10 cellular contexts compared by ENCODE assay signal in genomic region chr1:155128469-155128754, GRCh38. TPM values are rescaled to one million over a fixed set of nuclear protein-coding genes. Genes with fewer than 3 reads are reported as not detected.
DNase-seq lines count a peak whose midpoint lies in the region; ATAC-seq and TF ChIP-seq lines count a peak whose summit lies in the region.
"Had no signal": no experiment of that assay in that cellular context is flagged by ENCODE, and none has a peak within 500 bp of the region (broad histone marks: within the 10 kb centered on the region; RNA-seq: fewer than 3 reads in every experiment).

No MANE protein-coding gene starts in this region.

- POLR2A ChIA-PET in activated CD4-positive, alpha-beta memory T cell treated with anti-CD3 and anti-CD28 coated beads for 36 hours (lab: Charles Lee) = no interaction called here

- H3K27me3 ChIP-seq in GM23338 (ENCODE audit: insufficient read depth) (peaks cover 80% of the 10 kb centered on the region), gastrocnemius medialis (peaks cover 14 to 43% (median 34%) of the 10 kb centered on the region in 3 donors)

- H3K9me3 ChIP-seq in gastrocnemius medialis = no peaks in the 10 kb centered on the region

- no peaks in the 10 kb centered on the region for H3K79me2 ChIP-seq in GM23338 (replicated peaks; ENCODE audit: insufficient read depth)

- intact Hi-C loops in activated CD4-positive, alpha-beta memory T cell treated with anti-CD3 and anti-CD28 coated beads for 36 hours (cut with micrococcal nuclease) = loop anchor here (2.0 kb wide), 1 partner anchor 38 kb away; no protein-coding TSS in a partner anchor
- intact Hi-C loops in gastrocnemius medialis (cut with DNase I; ENCODE audit: low total_unique reads) = no loop called here

- H3K4me2 ChIP-seq in GM23338 = peak overlapping the region; percentile 95

- H3K27ac ChIP-seq in GM23338 (ENCODE audit: low read depth) (no peak overlapping the region), gastrocnemius medialis (peak overlapping the region; percentile 80 to 100 (median 88))
- H3K27ac ChIP-seq: HL-60 had no signal

- TF ChIP-seq CTCF in GM23338 (conservative IDR thresholded peaks at IDR 0.05; ENCODE audit: low read depth in 2 of 2) (no peak), glutamatergic neuron (IDR thresholded peaks at IDR 0.05; ENCODE audit: partially characterized antibody, unreplicated experiment) (no peak), gastrocnemius medialis (IDR thresholded peaks at IDR 0.05 in 4 of 5, conservative IDR thresholded peaks at IDR 0.05 in 1 of 5) (no peak)

- DNase-seq in GM23338 (ENCODE audit: low spot score) = no peak
- DNase-seq in activated CD4-positive, alpha-beta memory T cell treated with anti-CD3 and anti-CD28 coated beads for 36 hours = no peak
- no peak for DNase-seq in glutamatergic neuron
- DNase-seq in gastrocnemius medialis = no peak
- DNase-seq in HK-2 (ENCODE audit: unreplicated experiment) = no peak
- no peak for DNase-seq in RPMI8226
- DNase-seq in MV-4-11 (lab: John Stamatoyannopoulos, UW) = no peak
- DNase-seq in NCI-H2081 treated with DMSO at 0.1 percent for 48 hours (lab: John Stamatoyannopoulos, UW) = no peak

- ATAC-seq in GM23338 (no peak), gastrocnemius medialis (no peak)

- H3K9me3 Mint-ChIP-seq in GM23338 (no peaks in the 10 kb centered on the region), glutamatergic neuron (ENCODE audit: unreplicated experiment) (peaks cover 10% of the 10 kb centered on the region)
- H3K9me3 Mint-ChIP-seq in activated CD4-positive, alpha-beta memory T cell treated with anti-CD3 and anti-CD28 coated beads for 36 hours = no peaks in the 10 kb centered on the region

- CTCF ChIA-PET in activated CD4-positive, alpha-beta memory T cell treated with anti-CD3 and anti-CD28 coated beads for 36 hours (lab: Charles Lee) = interaction anchor here (1.9 to 4.4 kb wide), 2 partner anchors 37 to 43 kb away, joined by 11 to 15 read pairs; no protein-coding TSS in a partner anchor

- H4K20me1 ChIP-seq in GM23338 (replicated peaks; ENCODE audit: insufficient read depth) = no peaks in the 10 kb centered on the region

- peak overlapping the region; percentile 80 for H3K4me3 Mint-ChIP-seq in GM23338
- H3K4me3 Mint-ChIP-seq in activated CD4-positive, alpha-beta memory T cell treated with anti-CD3 and anti-CD28 coated beads for 36 hours = peak overlapping the region; percentile 64
- H3K4me3 Mint-ChIP-seq in glutamatergic neuron (ENCODE audit: unreplicated experiment) = peak overlapping the region; percentile 78

- no peaks in the 10 kb centered on the region for H3K36me3 ChIP-seq in GM23338 (ENCODE audit: insufficient read depth)
- H3K36me3 ChIP-seq in gastrocnemius medialis = peaks cover 0 to 7% of the 10 kb centered on the region in 2 donors

- no peaks in the 10 kb centered on the region for H3K9me2 ChIP-seq in GM23338 (ENCODE audit: insufficient read depth)

- H3F3A ChIP-seq in GM23338 (replicated peaks; ENCODE audit: low read depth) = peaks cover 13% of the 10 kb centered on the region

- H3K36me3 Mint-ChIP-seq in GM23338 (ENCODE audit: low read depth) = peaks cover 11% of the 10 kb centered on the region
- peaks cover 1% of the 10 kb centered on the region for H3K36me3 Mint-ChIP-seq in activated CD4-positive, alpha-beta memory T cell treated with anti-CD3 and anti-CD28 coated beads for 36 hours
- H3K36me3 Mint-ChIP-seq in glutamatergic neuron (ENCODE audit: unreplicated experiment) = no peaks in the 10 kb centered on the region

- peak overlapping the region; percentile 72 for H3K4me3 ChIP-seq in GM23338
- peak overlapping the region; percentile 64 to 88 (median 74) for H3K4me3 ChIP-seq in gastrocnemius medialis

- H3K4me1 ChIP-seq in GM23338 (ENCODE audit: insufficient read depth) (peaks cover 53% of the 10 kb centered on the region), gastrocnemius medialis (peaks cover 26 to 52% of the 10 kb centered on the region in 2 donors)

- in situ Hi-C loops in gastrocnemius medialis (cut with MboI; ENCODE audit: low sequenced_read_pairs in 4 of 4) = no loop called here

- peaks cover 61% of the 10 kb centered on the region for H3K4me1 Mint-ChIP-seq in GM23338
- peaks cover 30% of the 10 kb centered on the region for H3K4me1 Mint-ChIP-seq in activated CD4-positive, alpha-beta memory T cell treated with anti-CD3 and anti-CD28 coated beads for 36 hours (ENCODE audit: low read depth)
- H3K4me1 Mint-ChIP-seq in glutamatergic neuron (ENCODE audit: low read depth, unreplicated experiment) = peaks cover 23% of the 10 kb centered on the region

- H3K27ac Mint-ChIP-seq in GM23338 = no peak overlapping the region
- H3K27ac Mint-ChIP-seq in activated CD4-positive, alpha-beta memory T cell treated with anti-CD3 and anti-CD28 coated beads for 36 hours = no peak overlapping the region
- H3K27ac Mint-ChIP-seq in glutamatergic neuron (ENCODE audit: unreplicated experiment) = no peak overlapping the region

- H2AFZ ChIP-seq in GM23338 = no peak overlapping the region

- no peak for TF ChIP-seq POLR2A in gastrocnemius medialis (IDR thresholded peaks at IDR 0.05)

- H3K27me3 Mint-ChIP-seq in GM23338 (ENCODE audit: insufficient read depth, low read depth, poor library complexity) (peaks cover 70% of the 10 kb centered on the region), glutamatergic neuron (ENCODE audit: unreplicated experiment) (peaks cover 26% of the 10 kb centered on the region)
- H3K27me3 Mint-ChIP-seq in activated CD4-positive, alpha-beta memory T cell treated with anti-CD3 and anti-CD28 coated beads for 36 hours = peaks cover 25% of the 10 kb centered on the region

TF ChIP-seq in GM23338, 12 proteins besides CTCF, POLR2A, EP300 and RAD21:
- TF ChIP-seq ETS1 (IDR thresholded peaks at IDR 0.05) (no peak), ZNF114 (CRISPR knock-in tag; IDR thresholded peaks at IDR 0.05) (no peak), EZH2 (IDR thresholded peaks at IDR 0.05; ENCODE audit: low read depth, unreplicated experiment) (peak; percentile 56)

RNA-seq across cellular contexts. Expression of gene EFNA1, which starts 0.7 kb away (rescaled TPM):
- total RNA-seq in GM23338 (2014; rRNA removed; shearing (Covaris generic)) = 2.1 and 5.1 TPM in 2 replicates
- 3.2 and 5.1 TPM in 2 replicates for polyA plus RNA-seq in GM23338 (2016; fragmentation: Nextera tagmentation; extraction: Ambion mirVana)
- total RNA-seq in activated CD4-positive, alpha-beta memory T cell treated with anti-CD3 and anti-CD28 coated beads for 36 hours = under 1 TPM in 1 of 2 experiments, not detected in 1; 0.24 TPM
- 1.7 TPM for total RNA-seq in glutamatergic neuron (ENCODE audit: unreplicated experiment)
- total RNA-seq in gastrocnemius medialis = 10 to 100 TPM; 12.6 to 35.1 (median 14.4) TPM
- total RNA-seq: T-helper 1 cell treated with Interleukin-12 subunit alpha and Interleukin-12 subunit beta and Interleukin-4 antibody, amounts not matched to agents 30 ng/mL and 1 ng/mL, for 36 hours had no signal

RNA-seq across cellular contexts. Expression of gene SLC50A1, which starts 7.2 kb away (rescaled TPM):
- 30.0 and 50.5 TPM in 2 replicates for total RNA-seq in GM23338 (2014; rRNA removed; shearing (Covaris generic))
- 63.9 and 65.4 TPM in 2 replicates for polyA plus RNA-seq in GM23338 (2016; fragmentation: Nextera tagmentation; extraction: Ambion mirVana)
- total RNA-seq in activated CD4-positive, alpha-beta memory T cell treated with anti-CD3 and anti-CD28 coated beads for 36 hours = 10 to 100 TPM; 60.1 TPM
- 8.6 TPM for total RNA-seq in glutamatergic neuron (ENCODE audit: unreplicated experiment)
- 10 to 100 TPM in 1 of 4 donors, 1 to 10 TPM in 3; 3.5 to 11.4 (median 8.2) TPM for total RNA-seq in gastrocnemius medialis

RNA-seq across cellular contexts. Expression of gene DPM3, which starts 11.9 kb away (rescaled TPM):
- 13.6 and 19.2 TPM in 2 replicates for total RNA-seq in GM23338 (2014; rRNA removed; shearing (Covaris generic))
- 71.4 and 76.5 TPM in 2 replicates for polyA plus RNA-seq in GM23338 (2016; fragmentation: Nextera tagmentation; extraction: Ambion mirVana)
- 10 to 100 TPM; 34.1 to 37.7 TPM for total RNA-seq in activated CD4-positive, alpha-beta memory T cell treated with anti-CD3 and anti-CD28 coated beads for 36 hours
- total RNA-seq in glutamatergic neuron (ENCODE audit: unreplicated experiment) = 27.7 TPM
- total RNA-seq in gastrocnemius medialis = 10 to 100 TPM in 3 of 4 donors, 1 to 10 TPM in 1; 7.3 to 69.5 (median 57.9) TPM

RNA-seq across cellular contexts. Expression of gene KRTCAP2, which starts 44.7 kb away (rescaled TPM):
- 101 and 106 TPM in 2 replicates for total RNA-seq in GM23338 (2014; rRNA removed; shearing (Covaris generic))
- 579 and 628 TPM in 2 replicates for polyA plus RNA-seq in GM23338 (2016; fragmentation: Nextera tagmentation; extraction: Ambion mirVana)
- 100 to 1,000 TPM; 138 to 146 TPM for total RNA-seq in activated CD4-positive, alpha-beta memory T cell treated with anti-CD3 and anti-CD28 coated beads for 36 hours
- total RNA-seq in glutamatergic neuron (ENCODE audit: unreplicated experiment) (108 TPM), gastrocnemius medialis (100 to 1,000 TPM in 1 of 4 donors, 10 to 100 TPM in 3; 59.6 to 102 (median 91.6) TPM)

RNA-seq across cellular contexts. Expression of gene TRIM46, which starts 45.2 kb away (rescaled TPM):
- total RNA-seq in GM23338 (2014; rRNA removed; shearing (Covaris generic)) = 15.4 and 18.8 TPM in 2 replicates
- 7.4 and 8.1 TPM in 2 replicates for polyA plus RNA-seq in GM23338 (2016; fragmentation: Nextera tagmentation; extraction: Ambion mirVana)
- total RNA-seq in activated CD4-positive, alpha-beta memory T cell treated with anti-CD3 and anti-CD28 coated beads for 36 hours = 1 to 10 TPM; 6.3 to 7.1 TPM
- total RNA-seq in glutamatergic neuron (ENCODE audit: unreplicated experiment) (30.4 TPM), gastrocnemius medialis (not detected)
